Comparison of ENCODE assay signal across 11 cellular contexts in the genomic region with DNA sequence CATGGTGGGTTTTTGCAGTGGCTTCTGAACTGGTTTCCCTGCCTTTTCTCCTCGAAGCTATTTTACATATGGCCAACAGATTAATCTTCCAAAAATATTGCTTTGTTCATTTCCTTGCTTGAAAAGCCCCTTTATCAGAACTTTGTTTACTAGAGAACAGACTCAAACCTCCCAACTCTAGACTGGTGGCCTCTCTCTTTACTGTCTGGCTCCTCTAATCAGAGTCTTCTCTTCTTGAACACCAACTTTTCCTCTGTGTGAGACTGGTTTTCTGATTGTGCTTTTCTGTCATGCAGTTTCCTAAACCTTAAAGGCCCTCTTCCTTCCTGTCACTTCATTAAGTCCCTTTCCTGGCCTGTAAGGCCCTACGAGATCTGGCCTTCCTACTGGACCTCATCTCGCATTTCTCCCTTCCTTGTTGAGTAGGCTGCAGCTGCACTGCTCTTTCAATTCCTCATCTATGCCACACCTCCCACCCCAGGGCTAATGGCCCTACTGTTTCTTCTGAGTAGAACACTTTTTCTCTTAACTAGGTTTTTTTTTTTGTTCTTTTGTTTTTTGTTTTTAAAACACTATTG. TPM values are rescaled to one million over a fixed set of nuclear protein-coding genes. Genes with fewer than 3 reads are reported as not detected.
DNase-seq lines count a peak whose midpoint lies in the region; ATAC-seq and TF ChIP-seq lines count a peak whose summit lies in the region.
"Had no signal": no experiment of that assay in that cellular context is flagged by ENCODE, and none has a peak within 500 bp of the region (broad histone marks: within the 10 kb centered on the region; RNA-seq: fewer than 3 reads in every experiment).

No MANE protein-coding gene starts in this region.

- no peaks in the 10 kb centered on the region for H3K27me3 ChIP-seq in psoas muscle (ENCODE audit: insufficient read depth in 3 of 3, low read length in 2 of 3)
- H3K27me3 ChIP-seq in gastrocnemius medialis, result no peaks in the 10 kb centered on the region

- no peaks in the 10 kb centered on the region for H3K9me3 Mint-ChIP-seq in activated CD4-positive, alpha-beta T cell treated with anti-CD3 and anti-CD28 coated beads for 36 hours (ENCODE audit: low read depth)

- H3K9me3 ChIP-seq in psoas muscle (no peaks in the 10 kb centered on the region), gastrocnemius medialis (no peaks in the 10 kb centered on the region)

- TF ChIP-seq POLR2A in GM19193 (IDR thresholded peaks at IDR 0.05; ENCODE audit: extremely low read depth, insufficient read depth, insufficient read length), result peak; percentile 19
- no peak for TF ChIP-seq POLR2A in gastrocnemius medialis (IDR thresholded peaks at IDR 0.05)

- H3K36me3 Mint-ChIP-seq in activated CD4-positive, alpha-beta T cell treated with anti-CD3 and anti-CD28 coated beads for 36 hours (ENCODE audit: low read depth), result no peaks in the 10 kb centered on the region

- CTCF ChIA-PET in activated CD4-positive, alpha-beta T cell treated with anti-CD3 and anti-CD28 coated beads for 36 hours (lab: Charles Lee), result no interaction called here

- intact Hi-C loops in psoas muscle (cut with DNase I), result no loop called here
- intact Hi-C loops in activated CD4-positive, alpha-beta T cell treated with anti-CD3 and anti-CD28 coated beads for 36 hours (cut with DNase I, micrococcal nuclease), result loop anchor here in 1 of 2 experiments (10.0 kb wide), 2 partner anchors 469 to 1169 kb away; a partner anchor contains a TSS
- intact Hi-C loops in gastrocnemius medialis (cut with DNase I; ENCODE audit: low total_unique reads), result no loop called here

- no peak overlapping the region for H3K4me3 Mint-ChIP-seq in activated CD4-positive, alpha-beta T cell treated with anti-CD3 and anti-CD28 coated beads for 36 hours

- peak overlapping the region; percentile 34 for H3K27ac ChIP-seq in psoas muscle
- peak overlapping the region in 1 of 4 donors; percentile 24 for H3K27ac ChIP-seq in gastrocnemius medialis

- ATAC-seq in HG02763 (IDR thresholded peaks at IDR 0.05; ENCODE audit: unreplicated experiment), result peak; percentile 94
- ATAC-seq in psoas muscle, result no peak
- no peak for ATAC-seq in activated CD4-positive, alpha-beta T cell treated with anti-CD3 and anti-CD28 coated beads for 36 hours
- no peak for ATAC-seq in gastrocnemius medialis

- H3K36me3 ChIP-seq in psoas muscle (ENCODE audit: insufficient read depth in 1 of 2, low read depth in 1 of 2) (no peaks in the 10 kb centered on the region), gastrocnemius medialis (no peaks in the 10 kb centered on the region)

- POLR2A ChIA-PET in activated CD4-positive, alpha-beta T cell treated with anti-CD3 and anti-CD28 coated beads for 36 hours (lab: Charles Lee), result no interaction called here

- H3K4me3 ChIP-seq in psoas muscle (no peak overlapping the region), gastrocnemius medialis (no peak overlapping the region)
- H3K4me3 ChIP-seq: lung had no signal

- in situ Hi-C loops in gastrocnemius medialis (cut with MboI; ENCODE audit: low sequenced_read_pairs in 4 of 4), result no loop called here

- WGBS in psoas muscle, 3 donors, result 47 to 62% (median 56%) methylated on average over 3 of the region's 3 CpGs

- DNase-seq in NAMALWA (ENCODE audit: low spot score) (peak; percentile 70), psoas muscle (no peak), iPS-NIHi7 (ENCODE audit: extremely low spot score) (no peak), gastrocnemius medialis (no peak)
- DNase-seq in activated CD4-positive, alpha-beta T cell treated with anti-CD3 and anti-CD28 coated beads for 36 hours, result no peak
- DNase-seq in stimulated activated CD4-positive, alpha-beta T cell treated with anti-CD3 and anti-CD28 coated beads, Interleukin-4, amount 100 ng/mL, for 1 hour, result no peak
- DNase-seq: activated CD8-positive, alpha-beta memory T cell treated with anti-CD3 and anti-CD28 coated beads, Interleukin-2, amount 50 U/mL, for 48 hours; NCI-H82 had no signal

- peaks cover 6% of the 10 kb centered on the region for H3K4me1 Mint-ChIP-seq in activated CD4-positive, alpha-beta T cell treated with anti-CD3 and anti-CD28 coated beads for 36 hours

- no peak overlapping the region for H3K27ac Mint-ChIP-seq in activated CD4-positive, alpha-beta T cell treated with anti-CD3 and anti-CD28 coated beads for 36 hours

- TF ChIP-seq CTCF in psoas muscle (IDR thresholded peaks at IDR 0.05) (no peak), gastrocnemius medialis (IDR thresholded peaks at IDR 0.05 in 4 of 5, conservative IDR thresholded peaks at IDR 0.05 in 1 of 5) (no peak)

- H3K4me1 ChIP-seq in psoas muscle, result no peaks in the 10 kb centered on the region
- H3K4me1 ChIP-seq in gastrocnemius medialis, result peaks cover 0 to 5% of the 10 kb centered on the region in 2 donors

- H3K27me3 Mint-ChIP-seq in activated CD4-positive, alpha-beta T cell treated with anti-CD3 and anti-CD28 coated beads for 36 hours, result no peaks in the 10 kb centered on the region

RNA-seq across cellular contexts. Expression of a gene that starts 5.7 kb away (rescaled TPM):
- under 1 TPM in 1 of 4 donors, not detected in 3; 0.73 TPM for total RNA-seq in psoas muscle
- polyA plus RNA-seq in psoas muscle, result under 1 TPM in 2 of 3 donors, not detected in 1; 0.07 to 0.79 TPM
- 1 to 10 TPM in 1 of 2 experiments, under 1 TPM in 1; 0.91 to 1.1 TPM for total RNA-seq in activated CD4-positive, alpha-beta T cell treated with anti-CD3 and anti-CD28 coated beads for 36 hours
- not detected for total RNA-seq in gastrocnemius medialis

RNA-seq across cellular contexts. Expression of a gene that starts 5.8 kb away (rescaled TPM):
- total RNA-seq in psoas muscle, result 10 to 100 TPM; 29.8 to 50.4 (median 38.5) TPM
- 100 to 1,000 TPM in 1 of 3 donors, 10 to 100 TPM in 2; 45.4 to 173 (median 98.5) TPM for polyA plus RNA-seq in psoas muscle
- 10 to 100 TPM; 53.3 to 57.4 TPM for total RNA-seq in activated CD4-positive, alpha-beta T cell treated with anti-CD3 and anti-CD28 coated beads for 36 hours
- total RNA-seq in gastrocnemius medialis, result 10 to 100 TPM; 42.9 to 66.4 (median 57.8) TPM

RNA-seq across cellular contexts. Expression of a gene that starts 15.2 kb away (rescaled TPM):
- total RNA-seq in psoas muscle (10 to 100 TPM; 13.1 to 29.0 (median 19.8) TPM), gastrocnemius medialis (10 to 100 TPM in 2 of 4 donors, 1 to 10 TPM in 2; 8.9 to 16.2 (median 12.3) TPM)
- 10 to 100 TPM; 13.7 to 43.1 (median 17.3) TPM for polyA plus RNA-seq in psoas muscle
- total RNA-seq in activated CD4-positive, alpha-beta T cell treated with anti-CD3 and anti-CD28 coated beads for 36 hours, result 10 to 100 TPM; 20.2 to 30.1 TPM

RNA-seq across cellular contexts. Expression of a gene that starts 39.5 kb away (rescaled TPM):
- 10 to 100 TPM in 1 of 4 donors, 1 to 10 TPM in 3; 7.3 to 11.5 (median 8.6) TPM for total RNA-seq in psoas muscle
- polyA plus RNA-seq in psoas muscle, result 10 to 100 TPM in 2 of 3 donors, 1 to 10 TPM in 1; 7.0 to 14.9 (median 12.2) TPM
- total RNA-seq in activated CD4-positive, alpha-beta T cell treated with anti-CD3 and anti-CD28 coated beads for 36 hours, result 10 to 100 TPM; 12.7 to 16.5 TPM
- 10 to 100 TPM; 10.3 to 16.2 (median 14.1) TPM for total RNA-seq in gastrocnemius medialis

RNA-seq across cellular contexts. Expression of a gene that starts 47.3 kb away (rescaled TPM):
- total RNA-seq in psoas muscle (10 to 100 TPM; 10.6 to 38.1 (median 18.3) TPM), gastrocnemius medialis (10 to 100 TPM in 2 of 4 donors, 1 to 10 TPM in 2; 5.9 to 11.8 (median 9.8) TPM)
- 10 to 100 TPM in 2 of 3 donors, 1 to 10 TPM in 1; 7.1 to 18.4 (median 12.8) TPM for polyA plus RNA-seq in psoas muscle
- 10 to 100 TPM; 55.9 to 62.2 TPM for total RNA-seq in activated CD4-positive, alpha-beta T cell treated with anti-CD3 and anti-CD28 coated beads for 36 hours
